Comparison of ENCODE assay signal across 1 cellular context in the genomic region with DNA sequence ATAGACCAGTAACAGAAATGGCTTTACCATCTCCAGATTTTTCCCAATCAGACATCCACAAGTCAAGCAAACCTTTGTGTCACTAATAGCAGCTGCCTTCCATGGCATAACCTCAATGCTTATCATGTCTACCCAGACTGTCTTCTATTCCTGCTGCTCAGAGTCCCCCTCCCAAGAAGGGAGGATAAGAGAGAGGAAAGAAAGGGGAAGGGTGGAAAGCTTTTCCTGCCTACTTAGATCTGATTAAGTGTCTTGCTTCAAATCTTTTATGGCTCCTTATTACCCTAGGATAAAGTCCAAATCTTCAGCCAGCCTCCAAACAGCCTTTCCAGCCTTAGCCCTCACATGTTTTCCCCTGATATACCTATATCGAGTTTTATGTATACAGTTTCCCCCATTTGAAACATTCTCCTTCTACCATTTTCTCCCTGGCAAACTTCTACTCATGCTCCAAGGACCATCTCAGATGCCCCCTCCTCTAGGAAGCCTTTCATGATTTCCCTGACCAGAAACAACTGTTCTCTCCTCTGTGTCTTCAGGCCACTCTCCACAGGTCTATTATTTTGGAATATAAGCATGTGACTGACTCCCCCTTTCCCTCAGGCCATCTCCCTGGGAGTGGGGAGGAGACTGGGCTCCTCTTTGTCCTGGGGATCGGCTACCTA.
TF ChIP-seq lines count a peak whose summit lies in the region.

No MANE protein-coding gene starts in this region.

TF ChIP-seq in K562, 482 proteins besides CTCF, POLR2A, EP300 and RAD21:
- TF ChIP-seq FOSL1 (tag; conservative IDR thresholded peaks at IDR 0.05) (peak; percentile 46; the same call in 1 of the 2 replicates), POLR2H (tag; IDR thresholded peaks at IDR 0.05; ENCODE audit: low read depth) (no peak), MTA2 (IDR thresholded peaks at IDR 0.05; ENCODE audit: low read depth) (0 out of 2 replicates have a peak, but pooled peaks have one; percentile 16), ZNF589 (CRISPR knock-in tag; IDR thresholded peaks at IDR 0.05; ENCODE audit: low read depth) (0 out of 2 replicates have a peak, but pooled peaks have one; percentile 45), SETDB1 (IDR thresholded peaks at IDR 0.05; ENCODE audit: low read length) (no peak), TCF3 (CRISPR knock-in tag; IDR thresholded peaks at IDR 0.05) (peak; percentile 67), TAL1 (IDR thresholded peaks at IDR 0.05) (0 out of 2 replicates have a peak, but pooled peaks have one; percentile 20), ARID1B (IDR thresholded peaks at IDR 0.05) (peak; percentile 33; the same call in 1 of the 2 replicates), CBFA2T3 (IDR thresholded peaks at IDR 0.05) (peak; percentile 54; the same call in 1 of the 2 replicates), CSDE1 (IDR thresholded peaks at IDR 0.05) (no peak)
